Comparison of ENCODE assay signal across 8 cellular contexts in genomic region chr1:93680121-93681094, GRCh38. TPM values are rescaled to one million over a fixed set of nuclear protein-coding genes. Genes with fewer than 3 reads are reported as not detected.
DNase-seq lines count a peak whose midpoint lies in the region; ATAC-seq, FAIRE-seq and TF ChIP-seq lines count a peak whose summit lies in the region.

No MANE protein-coding gene starts in this region.

- H3K4me3 ChIP-seq in AG09309 (ENCODE audit: control insufficient read depth, low read depth, low read length) (peak overlapping the region; percentile 82), transverse colon (peak overlapping the region; percentile 54 to 93 (median 82))

- TF ChIP-seq CTCF in AG09309 (IDR thresholded peaks at IDR 0.05; ENCODE audit: control insufficient read depth, insufficient read depth, low read depth, low read length, missing control alignments) (peak; percentile 64), nephron (IDR thresholded peaks at IDR 0.05; ENCODE audit: unreplicated experiment in 3 of 3) (peak; percentile 54 to 63 (median 57)), transverse colon (IDR thresholded peaks at IDR 0.05) (peak; percentile 54 to 75 (median 63))

- DNase-seq in AG09309 (ENCODE audit: low read depth) (peak; percentile 68), NCI-H526 (lab: John Stamatoyannopoulos, UW) (peak; percentile 74 to 86), frontal cortex (ENCODE audit: low spot score in 2 of 2) (peak; percentile 74 to 80), transverse colon (peak; percentile 86)
- DNase-seq in activated naive CD4-positive, alpha-beta T cell treated with anti-CD3 and anti-CD28 coated beads for 36 hours = peak; percentile 71

- intact Hi-C loops in activated naive CD4-positive, alpha-beta T cell treated with anti-CD3 and anti-CD28 coated beads for 36 hours (cut with micrococcal nuclease) = loop anchor here (5.0 kb wide), 1 partner anchor 243 kb away; no protein-coding TSS in a partner anchor
- intact Hi-C loops in transverse colon (cut with DNase I; ENCODE audit: low total_unique reads) = no loop called here

- H3K27me3 Mint-ChIP-seq in activated naive CD4-positive, alpha-beta T cell treated with anti-CD3 and anti-CD28 coated beads for 36 hours (ENCODE audit: low read depth) = peaks cover 51% of the 10 kb centered on the region
- peaks cover 32% of the 10 kb centered on the region for H3K27me3 Mint-ChIP-seq in nephron (ENCODE audit: low read depth)

- no peak for FAIRE-seq in frontal cortex (lab: Jason Lieb, UNC)

- no peak overlapping the region for H3K27ac Mint-ChIP-seq in activated naive CD4-positive, alpha-beta T cell treated with anti-CD3 and anti-CD28 coated beads for 36 hours
- peak overlapping the region; percentile 78 to 93 (median 91) for H3K27ac Mint-ChIP-seq in nephron

- no peak for TF ChIP-seq EP300 in transverse colon (IDR thresholded peaks at IDR 0.05; ENCODE audit: low read depth)

- H3K4me1 Mint-ChIP-seq in activated naive CD4-positive, alpha-beta T cell treated with anti-CD3 and anti-CD28 coated beads for 36 hours (ENCODE audit: low read depth) = peaks cover 9% of the 10 kb centered on the region
- peaks cover 53% of the 10 kb centered on the region for H3K4me1 Mint-ChIP-seq in nephron

- peak overlapping the region; percentile 76 for H3K4me3 Mint-ChIP-seq in activated naive CD4-positive, alpha-beta T cell treated with anti-CD3 and anti-CD28 coated beads for 36 hours
- peak overlapping the region; percentile 83 to 94 (median 91) for H3K4me3 Mint-ChIP-seq in nephron

- in situ Hi-C loops in transverse colon (cut with MboI; ENCODE audit: low pct_ligation_motif_present in 1 of 4, low pct_unique_long_range_greater_than_20kb in 1 of 4, low sequenced_read_pairs in 3 of 4) = no loop called here

- TF ChIP-seq POLR2A in GM18505 (IDR thresholded peaks at IDR 0.05; ENCODE audit: borderline replicate concordance, extremely low read depth, insufficient read depth, insufficient read length) (no peak), transverse colon (IDR thresholded peaks at IDR 0.05) (peak; percentile 36)

- H3K27me3 ChIP-seq in transverse colon = no peaks in the 10 kb centered on the region

- no peaks in the 10 kb centered on the region for H3K9me3 ChIP-seq in transverse colon

- no peaks in the 10 kb centered on the region for H3K36me3 ChIP-seq in transverse colon

- H3K9me3 Mint-ChIP-seq in activated naive CD4-positive, alpha-beta T cell treated with anti-CD3 and anti-CD28 coated beads for 36 hours = no peaks in the 10 kb centered on the region
- H3K9me3 Mint-ChIP-seq in nephron = no peaks in the 10 kb centered on the region

- 14 to 25% methylated on average over 9 to 34 of the region's 34 CpGs for WGBS in transverse colon (ENCODE audit: low coverage in 1 of 2), 2 donors

- peaks cover 0 to 17% (median 10%) of the 10 kb centered on the region in 4 donors for H3K4me1 ChIP-seq in transverse colon

- no peaks in the 10 kb centered on the region for H3K36me3 Mint-ChIP-seq in activated naive CD4-positive, alpha-beta T cell treated with anti-CD3 and anti-CD28 coated beads for 36 hours (ENCODE audit: low read depth)
- peaks cover 6% of the 10 kb centered on the region for H3K36me3 Mint-ChIP-seq in nephron (ENCODE audit: low read depth)

- ATAC-seq in GM18505 (IDR thresholded peaks at IDR 0.05; ENCODE audit: unreplicated experiment) (peak; percentile 53), HG02885 (IDR thresholded peaks at IDR 0.05; ENCODE audit: poor library complexity, unreplicated experiment) (peak; percentile 74)

- H3K27ac ChIP-seq in transverse colon = peak overlapping the region; percentile 77 to 86 (median 83)

- CTCF ChIA-PET in activated naive CD4-positive, alpha-beta T cell treated with anti-CD3 and anti-CD28 coated beads for 36 hours (lab: Charles Lee) = interaction anchor here (1.4 to 2.2 kb wide), 2 partner anchors 9 to 134 kb away, joined by 6 to 7 read pairs; no protein-coding TSS in a partner anchor

RNA-seq across cellular contexts. Expression of gene BCAR3, which starts 1.2 kb away (rescaled TPM):
- total RNA-seq in activated naive CD4-positive, alpha-beta T cell treated with anti-CD3 and anti-CD28 coated beads for 36 hours = under 1 TPM; 0.42 to 0.55 TPM
- 4.1 TPM for total RNA-seq in frontal cortex
- total RNA-seq in transverse colon = 10 to 100 TPM; 12.3 to 71.7 (median 40.5) TPM

Comparison
In these comparisons a context has a peak if more than half of its experiments do, and no peak if none do; other contexts are left out.
1. Peak in every context shown above with its lines: DNase-seq, ATAC-seq, H3K4me3 ChIP-seq and H3K27ac ChIP-seq.